In the genomic region with DNA sequence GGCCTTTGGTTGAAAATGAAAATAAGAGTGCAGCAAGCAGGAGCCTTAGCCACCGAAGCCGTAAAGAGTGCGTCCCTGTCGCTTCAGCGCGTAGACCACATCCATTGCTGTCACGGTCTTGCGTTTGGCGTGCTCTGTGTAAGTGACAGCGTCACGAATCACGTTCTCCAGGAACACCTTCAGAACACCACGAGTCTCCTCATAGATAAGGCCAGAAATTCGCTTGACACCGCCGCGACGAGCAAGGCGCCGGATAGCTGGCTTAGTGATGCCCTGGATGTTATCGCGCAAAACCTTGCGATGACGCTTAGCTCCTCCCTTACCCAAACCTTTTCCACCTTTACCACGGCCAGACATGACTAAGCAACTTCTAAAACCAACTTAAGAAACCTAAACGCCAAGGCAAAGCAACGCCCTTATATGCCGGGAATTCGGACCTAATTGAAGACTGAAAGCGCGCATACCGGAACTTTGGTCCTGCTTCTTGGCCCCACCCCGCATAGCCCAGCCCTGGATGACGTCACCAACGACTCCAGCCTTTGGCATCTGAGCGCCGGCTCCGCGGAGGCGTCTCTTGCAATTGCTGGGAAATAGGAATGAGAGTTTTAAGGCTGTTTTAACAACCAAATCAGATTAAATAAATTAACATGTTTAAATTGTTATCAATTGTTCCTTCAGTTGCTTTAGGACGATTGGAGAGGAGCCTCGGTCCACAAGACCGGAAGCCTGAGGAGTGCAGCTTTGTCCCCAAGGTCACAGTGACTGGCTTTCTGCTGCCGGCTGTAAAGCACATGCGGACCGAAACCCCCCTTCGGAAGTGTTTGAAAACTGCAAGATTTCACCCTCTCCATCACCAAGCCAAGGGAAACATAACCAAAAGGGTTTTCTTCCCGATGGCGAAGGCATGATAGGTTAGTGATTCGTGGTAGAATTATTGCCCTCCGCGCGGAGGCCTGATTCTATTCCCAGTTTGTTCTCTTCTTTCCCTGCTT, we compare ENCODE assay signal across 8 cellular contexts.
DNase-seq lines count a peak whose midpoint lies in the region; ATAC-seq and TF ChIP-seq lines count a peak whose summit lies in the region.

No MANE protein-coding gene starts in this region.

- TF ChIP-seq CTCF in GM10266 (IDR thresholded peaks at IDR 0.05; ENCODE audit: control insufficient read depth, insufficient read depth, low read depth, missing control alignments) (no peak), osteocyte (IDR thresholded peaks at IDR 0.05) (no peak)

- H3K9me3 ChIP-seq in thymus (ENCODE audit: control insufficient read depth): no peaks in the 10 kb centered on the region

- H3K4me3 ChIP-seq in thymus (ENCODE audit: low read length): peak overlapping the region; percentile 70

- POLR2A ChIA-PET in activated naive CD8-positive, alpha-beta T cell treated with anti-CD3 and anti-CD28 coated beads, Interleukin-2, amount 10 ng/mL, durations not matched to agents 7 days and 5 days (lab: Charles Lee): interaction anchor here (0.7 to 6.4 kb wide), 52 partner anchors 9 to 1608 kb away, joined by 3 to 486 read pairs (median 6); a partner anchor contains a TSS

- peaks cover 6% of the 10 kb centered on the region for H3K36me3 ChIP-seq in thymus (ENCODE audit: control insufficient read depth, insufficient read depth)

- H3K9me3 Mint-ChIP-seq in activated naive CD8-positive, alpha-beta T cell treated with anti-CD3 and anti-CD28 coated beads, Interleukin-2, amount 10 ng/mL, durations not matched to agents 7 days and 5 days: peaks cover 2% of the 10 kb centered on the region
- H3K9me3 Mint-ChIP-seq in osteocyte (ENCODE audit: unreplicated experiment): peaks cover 9% of the 10 kb centered on the region

- H3K27me3 Mint-ChIP-seq in activated naive CD8-positive, alpha-beta T cell treated with anti-CD3 and anti-CD28 coated beads, Interleukin-2, amount 10 ng/mL, durations not matched to agents 7 days and 5 days: peaks cover 3% of the 10 kb centered on the region
- H3K27me3 Mint-ChIP-seq in osteocyte (ENCODE audit: unreplicated experiment): no peaks in the 10 kb centered on the region

- H3K27me3 ChIP-seq in thymus (ENCODE audit: control insufficient read depth, insufficient read depth): no peaks in the 10 kb centered on the region

- H3K27ac Mint-ChIP-seq in activated naive CD8-positive, alpha-beta T cell treated with anti-CD3 and anti-CD28 coated beads, Interleukin-2, amount 10 ng/mL, durations not matched to agents 7 days and 5 days: peak overlapping the region; percentile 92
- peak overlapping the region; percentile 99 for H3K27ac Mint-ChIP-seq in osteocyte (ENCODE audit: unreplicated experiment)

- H3K4me1 Mint-ChIP-seq in activated naive CD8-positive, alpha-beta T cell treated with anti-CD3 and anti-CD28 coated beads, Interleukin-2, amount 10 ng/mL, durations not matched to agents 7 days and 5 days: peaks cover 37% of the 10 kb centered on the region
- H3K4me1 Mint-ChIP-seq in osteocyte (ENCODE audit: unreplicated experiment): peaks cover 31% of the 10 kb centered on the region

- ATAC-seq in HG02642 (IDR thresholded peaks at IDR 0.05; ENCODE audit: poor library complexity, unreplicated experiment): peak; percentile 81
- peak; percentile 79 for ATAC-seq in activated naive CD8-positive, alpha-beta T cell treated with anti-CD3 and anti-CD28 coated beads, Interleukin-2, amount 10 ng/mL, durations not matched to agents 7 days and 5 days (ENCODE audit: low read depth)

- peaks cover 25% of the 10 kb centered on the region for H3K36me3 Mint-ChIP-seq in activated naive CD8-positive, alpha-beta T cell treated with anti-CD3 and anti-CD28 coated beads, Interleukin-2, amount 10 ng/mL, durations not matched to agents 7 days and 5 days
- peaks cover 7% of the 10 kb centered on the region for H3K36me3 Mint-ChIP-seq in osteocyte (ENCODE audit: unreplicated experiment)

- intact Hi-C loops in head of caudate nucleus (cut with DNase I): loop anchor here (10.0 kb wide), 1 partner anchor 81 kb away; a partner anchor contains a TSS

- H3K4me1 ChIP-seq in thymus (ENCODE audit: control insufficient read depth, insufficient read depth, low read length): peaks cover 14% of the 10 kb centered on the region

- DNase-seq in GM10266 (ENCODE audit: extremely low spot score) (peak; percentile 75), NCI-H1105 treated with DMSO at 0.1 percent for 48 hours (lab: John Stamatoyannopoulos, UW) (peak; percentile 97), SKM-1 treated with dmso at 0.1 percent for 144 hours (lab: John Stamatoyannopoulos, UW; ENCODE audit: unreplicated experiment) (peak; percentile 99), head of caudate nucleus (peak; percentile 91 to 98 (median 96)), osteocyte (ENCODE audit: extremely low spot score, unreplicated experiment) (peak; percentile 96)
- peak; percentile 87 for DNase-seq in activated naive CD8-positive, alpha-beta T cell treated with anti-CD3 and anti-CD28 coated beads, Interleukin-2, amount 10 ng/mL, durations not matched to agents 7 days and 5 days

- H3K27ac ChIP-seq in thymus (ENCODE audit: low read depth): peak overlapping the region; percentile 100

- under 1% methylated on average over 53 of the region's 53 CpGs for WGBS in thymus

- H3K4me3 Mint-ChIP-seq in activated naive CD8-positive, alpha-beta T cell treated with anti-CD3 and anti-CD28 coated beads, Interleukin-2, amount 10 ng/mL, durations not matched to agents 7 days and 5 days: peak overlapping the region; percentile 72
- peak overlapping the region; percentile 93 for H3K4me3 Mint-ChIP-seq in osteocyte (ENCODE audit: unreplicated experiment)

Comparison
In these comparisons a context has a peak if more than half of its experiments do, and no peak if none do; other contexts are left out.
1. Peak in every context shown above with its lines: DNase-seq, ATAC-seq, H3K4me3 ChIP-seq and H3K27ac ChIP-seq.